15 cellular contexts compared by ENCODE assay signal in the genomic region with DNA sequence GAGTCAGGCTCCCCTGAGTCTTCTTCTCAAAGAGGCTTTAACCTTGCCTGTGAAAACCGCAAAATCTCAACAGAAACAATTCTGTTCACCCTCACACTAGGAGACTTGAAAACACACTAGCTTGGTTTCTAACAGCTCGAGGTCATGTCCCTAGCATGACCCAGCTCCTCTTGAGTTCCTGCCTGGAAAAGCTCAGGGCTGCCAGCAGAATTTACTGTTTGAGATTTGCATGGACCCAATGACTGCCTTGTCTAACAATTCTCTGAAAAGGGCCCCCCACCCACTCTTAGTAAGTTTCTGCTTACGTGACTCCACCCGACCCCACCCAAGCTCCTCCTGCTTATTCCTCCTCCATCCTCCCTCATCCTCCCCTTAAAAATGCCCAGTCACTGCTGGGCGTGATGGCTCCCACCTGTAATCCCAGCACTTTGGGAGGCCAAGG.
"Had no signal": no experiment of that assay in that cellular context is flagged by ENCODE, and none has a peak within 500 bp of the region (broad histone marks: within the 10 kb centered on the region; RNA-seq: fewer than 3 reads in every experiment).

No MANE protein-coding gene starts in this region.

- H3K36me3 ChIP-seq: WERI-Rb-1 had no signal

- H3K4me3 Mint-ChIP-seq: activated CD8-positive, alpha-beta T cell treated with anti-CD3 and anti-CD28 coated beads for 36 hours; activated naive CD8-positive, alpha-beta T cell treated with anti-CD3 and anti-CD28 coated beads, Interleukin-2, amount 50 U/mL, for 24 hours; central memory CD8-positive, alpha-beta T cell; memory B cell; natural killer cell treated with Interleukin-12 subunit alpha and Interleukin-12 subunit beta and Interleukin-15 and Interleukin-18, amount 100 ng/mL, for 72 hours; stimulated activated naive CD8-positive, alpha-beta T cell treated with anti-CD3 and anti-CD28 coated beads, Interleukin-15, Interleukin-2, amounts not matched to agents 100 ng/mL and 50 ng/mL, for 24 hours; T-cell had no signal

- H3K4me1 Mint-ChIP-seq: activated naive CD8-positive, alpha-beta T cell treated with anti-CD3 and anti-CD28 coated beads, Interleukin-2, amount 50 U/mL, for 24 hours; central memory CD8-positive, alpha-beta T cell; memory B cell; T-cell had no signal

- H3K36me3 Mint-ChIP-seq: memory B cell, T-cell had no signal

- DNase-seq: activated CD4-positive, alpha-beta T cell treated with anti-CD3 and anti-CD28 coated beads for 4 hours; activated CD8-positive, alpha-beta memory T cell treated with anti-CD3 and anti-CD28 coated beads, Interleukin-2, amount 50 U/mL, for 4 hours; activated CD8-positive, alpha-beta T cell treated with anti-CD3 and anti-CD28 coated beads for 36 hours; activated naive CD8-positive, alpha-beta T cell treated with anti-CD3 and anti-CD28 coated beads, Interleukin-2, amount 50 U/mL, for 24 hours; erythroblast; foreskin fibroblast; stimulated activated CD4-positive, alpha-beta T cell treated with anti-CD3 and anti-CD28 coated beads, Interleukin-4, amount 100 ng/mL, for 1 hour; stimulated activated CD8-positive, alpha-beta memory T cell treated with anti-CD3 and anti-CD28 coated beads, Interleukin-4, amount 100 ng/mL, for 48 hours; T-cell; WERI-Rb-1 had no signal

- ATAC-seq: activated CD8-positive, alpha-beta T cell treated with anti-CD3 and anti-CD28 coated beads for 36 hours; activated naive CD8-positive, alpha-beta T cell treated with anti-CD3 and anti-CD28 coated beads, Interleukin-2, amount 50 U/mL, for 24 hours; left lobe of liver; natural killer cell treated with Interleukin-12 subunit alpha and Interleukin-12 subunit beta and Interleukin-15 and Interleukin-18, amount 100 ng/mL, for 72 hours; T-cell had no signal

- H3K27me3 Mint-ChIP-seq: stimulated activated naive CD8-positive, alpha-beta T cell treated with anti-CD3 and anti-CD28 coated beads, Interleukin-15, Interleukin-2, amounts not matched to agents 100 ng/mL and 50 ng/mL, for 24 hours had no signal

- H3K27ac Mint-ChIP-seq: activated CD8-positive, alpha-beta T cell treated with anti-CD3 and anti-CD28 coated beads for 36 hours; activated naive CD8-positive, alpha-beta T cell treated with anti-CD3 and anti-CD28 coated beads, Interleukin-2, amount 50 U/mL, for 24 hours; memory B cell; natural killer cell treated with Interleukin-12 subunit alpha and Interleukin-12 subunit beta and Interleukin-15 and Interleukin-18, amount 100 ng/mL, for 72 hours; stimulated activated naive CD8-positive, alpha-beta T cell treated with anti-CD3 and anti-CD28 coated beads, Interleukin-15, Interleukin-2, amounts not matched to agents 100 ng/mL and 50 ng/mL, for 24 hours; T-cell had no signal

- H3K9me3 Mint-ChIP-seq: activated naive CD8-positive, alpha-beta T cell treated with anti-CD3 and anti-CD28 coated beads, Interleukin-2, amount 50 U/mL, for 24 hours; central memory CD8-positive, alpha-beta T cell; memory B cell; natural killer cell treated with Interleukin-12 subunit alpha and Interleukin-12 subunit beta and Interleukin-15 and Interleukin-18, amount 100 ng/mL, for 72 hours had no signal
